In the genomic region with DNA sequence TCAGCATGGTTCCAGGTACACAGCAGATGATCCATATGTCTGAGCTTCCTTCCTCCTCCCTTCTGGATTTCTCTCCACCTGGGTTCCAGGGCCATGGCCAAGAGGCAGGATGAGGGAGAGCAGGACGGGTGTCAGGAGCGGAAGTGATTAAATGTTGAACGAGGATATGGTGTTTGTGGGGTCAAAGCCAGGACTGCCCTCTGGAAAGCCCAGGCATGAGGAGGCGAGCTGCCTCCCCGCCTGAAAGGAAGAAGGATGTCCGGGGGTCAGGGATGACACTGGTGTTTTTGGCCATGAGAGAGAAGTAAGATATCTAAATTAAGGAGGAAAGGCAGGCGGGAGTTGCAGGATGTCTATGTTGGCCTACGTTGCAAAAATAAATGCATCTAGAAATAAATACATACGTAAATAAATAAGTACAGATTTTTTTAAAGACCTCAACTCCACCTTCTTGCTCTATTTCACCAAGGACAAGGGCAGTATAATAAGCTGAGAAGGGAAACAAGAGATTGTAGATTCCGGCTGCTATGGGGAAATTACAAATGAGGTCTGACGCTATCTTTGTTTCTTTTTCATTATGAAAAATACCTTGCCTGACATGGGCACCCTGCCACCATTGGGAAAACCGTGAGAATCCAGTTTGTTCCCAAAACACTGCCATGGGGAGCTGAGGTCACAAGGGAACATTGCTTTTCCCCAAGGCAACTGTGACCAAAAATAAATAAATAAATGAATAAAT, we compare ENCODE assay signal across 28 cellular contexts. TPM values are rescaled to one million over a fixed set of nuclear protein-coding genes. Genes with fewer than 3 reads are reported as not detected.
DNase-seq lines count a peak whose midpoint lies in the region; FAIRE-seq and TF ChIP-seq lines count a peak whose summit lies in the region.
"Had no signal": no experiment of that assay in that cellular context is flagged by ENCODE, and none has a peak within 500 bp of the region (broad histone marks: within the 10 kb centered on the region; RNA-seq: fewer than 3 reads in every experiment).

No MANE protein-coding gene starts in this region.

- no peak for FAIRE-seq in endothelial cell of umbilical vein (lab: Jason Lieb, UNC)
- FAIRE-seq: GM12878, HTR-8/SVneo had no signal

- no peak overlapping the region for H3K18ac ChIP-seq in neuronal stem cell (ENCODE audit: low read length)

- no TSS peak for BruUV-seq in endothelial cell of umbilical vein (replicated peaks; lab: Mats Ljungman, UMichigan)

- H2AK5ac ChIP-seq in neuronal stem cell (ENCODE audit: low read depth, low read length), result no peak overlapping the region

- no peak overlapping the region for H3K4ac ChIP-seq in neuronal stem cell (ENCODE audit: low read length)

- H3K36me3 ChIP-seq in OCI-LY3 (replicated peaks; ENCODE audit: low read depth, low read length), result no peaks in the 10 kb centered on the region
- no peaks in the 10 kb centered on the region for H3K36me3 ChIP-seq in endothelial cell of umbilical vein (ENCODE audit: control insufficient read depth in 2 of 2, extremely low read depth in 1 of 2, insufficient read depth in 2 of 2, low read length in 2 of 2)
- H3K36me3 ChIP-seq in neuronal stem cell (replicated peaks in 1 of 2; ENCODE audit: control insufficient read depth in 2 of 2, insufficient read depth in 2 of 2, low read length in 2 of 2), result no peaks in the 10 kb centered on the region
- H3K36me3 ChIP-seq in prostate gland, result no peaks in the 10 kb centered on the region
- H3K36me3 ChIP-seq in tibial artery, result no peaks in the 10 kb centered on the region
- H3K36me3 ChIP-seq: HAP-1 had no signal

- H3K4me3 ChIP-seq in OCI-LY3 (ENCODE audit: low read length) (peak overlapping the region; percentile 33), endothelial cell of umbilical vein (replicated peaks in 1 of 3; ENCODE audit: insufficient read depth in 1 of 3, low read depth in 1 of 3, low read length in 3 of 3) (no peak overlapping the region), neuronal stem cell (ENCODE audit: low read length in 2 of 2) (no peak overlapping the region), prostate gland (no peak overlapping the region), tibial artery (no peak overlapping the region)
- H3K4me3 ChIP-seq: GM12878, GM23338, HAP-1 had no signal

- H3K9ac ChIP-seq in OCI-LY3 (ENCODE audit: low read length) (no peak overlapping the region), endothelial cell of umbilical vein (replicated peaks; ENCODE audit: extremely low read depth, insufficient read depth, low read length) (no peak overlapping the region), neuronal stem cell (ENCODE audit: low read depth, low read length, poor library complexity) (no peak overlapping the region)

- H3K14ac ChIP-seq in neuronal stem cell (ENCODE audit: low read length), result no peak overlapping the region

- H2BK12ac ChIP-seq in neuronal stem cell (ENCODE audit: low read length), result no peak overlapping the region

- dilution Hi-C loops in endothelial cell of umbilical vein (cut with MboI; ENCODE audit: extremely low pct_ligation_motif_present, low sequenced_read_pairs), result no loop called here

- H3K9me3 ChIP-seq in OCI-LY3 (ENCODE audit: insufficient read depth, low read length), result no peaks in the 10 kb centered on the region
- no peaks in the 10 kb centered on the region for H3K9me3 ChIP-seq in endothelial cell of umbilical vein (replicated peaks; ENCODE audit: control insufficient read depth, insufficient read depth, low read length)
- no peaks in the 10 kb centered on the region for H3K9me3 ChIP-seq in neuronal stem cell (replicated peaks in 1 of 2; ENCODE audit: control insufficient read depth in 2 of 2, insufficient read depth in 1 of 2, low read depth in 1 of 2, low read length in 2 of 2)
- no peaks in the 10 kb centered on the region for H3K9me3 ChIP-seq in prostate gland
- peaks cover 0 to 3% (median 2%) of the 10 kb centered on the region in 3 donors for H3K9me3 ChIP-seq in tibial artery
- H3K9me3 ChIP-seq: HAP-1 had no signal

- peak overlapping the region; percentile 71; the same call in 1 of the 2 replicates for H2AFZ ChIP-seq in OCI-LY3 (ENCODE audit: low read depth, low read length)
- H2AFZ ChIP-seq in endothelial cell of umbilical vein (ENCODE audit: low read depth, low read length), result no peak overlapping the region
- no peak overlapping the region for H2AFZ ChIP-seq in neuronal stem cell (ENCODE audit: low read length)
- H2AFZ ChIP-seq: GM23338 had no signal

- H3K79me2 ChIP-seq in OCI-LY3 (ENCODE audit: low read length) (no peaks in the 10 kb centered on the region), endothelial cell of umbilical vein (ENCODE audit: control insufficient read depth, insufficient read depth, low read length) (no peaks in the 10 kb centered on the region)

- peaks cover 5% of the 10 kb centered on the region; the same call in 1 of the 2 replicates for H3K27me3 ChIP-seq in OCI-LY3 (ENCODE audit: low read depth, low read length)
- H3K27me3 ChIP-seq in endothelial cell of umbilical vein (ENCODE audit: control insufficient read depth in 2 of 2, insufficient read depth in 2 of 2, low read length in 2 of 2), result peaks cover 8 to 15% of the 10 kb centered on the region in 2 experiments
- peaks cover 0 to 24% (median 0%) of the 10 kb centered on the region in 3 experiments for H3K27me3 ChIP-seq in neuronal stem cell (ENCODE audit: control insufficient read depth in 3 of 3, insufficient read depth in 3 of 3, low read depth in 1 of 3, low read length in 3 of 3)
- H3K27me3 ChIP-seq in prostate gland (replicated peaks; ENCODE audit: insufficient read depth), result no peaks in the 10 kb centered on the region
- H3K27me3 ChIP-seq in tibial artery, result no peaks in the 10 kb centered on the region

- no peaks in the 10 kb centered on the region for H3K79me1 ChIP-seq in neuronal stem cell (ENCODE audit: low read depth, low read length)

- H4K20me1 ChIP-seq in OCI-LY3 (ENCODE audit: insufficient read depth, low read length) (no peaks in the 10 kb centered on the region), endothelial cell of umbilical vein (replicated peaks; ENCODE audit: control insufficient read depth, extremely low read depth, insufficient read depth, low read length) (no peaks in the 10 kb centered on the region)

- H2BK120ac ChIP-seq in neuronal stem cell (ENCODE audit: low read depth, low read length), result no peak overlapping the region

- H2BK15ac ChIP-seq in neuronal stem cell (ENCODE audit: low read length), result no peak overlapping the region

- H4K8ac ChIP-seq in neuronal stem cell (ENCODE audit: low read depth, low read length), result no peak overlapping the region

- CTCF ChIA-PET in endothelial cell of umbilical vein (lab: Charles Lee), result no interaction called here

- H3K23ac ChIP-seq in neuronal stem cell (ENCODE audit: low read depth, low read length, poor library complexity), result peak overlapping the region; percentile 55

- TF ChIP-seq CTCF in OCI-LY3 (IDR thresholded peaks at IDR 0.05; ENCODE audit: low read depth, low read length) (no peak), endothelial cell of umbilical vein (IDR thresholded peaks at IDR 0.05; ENCODE audit: extremely low read depth in 1 of 2, insufficient read depth in 1 of 2, low read depth in 1 of 2, low read length in 2 of 2) (no peak), prostate gland (IDR thresholded peaks at IDR 0.05) (no peak), tibial artery (IDR thresholded peaks at IDR 0.05) (no peak)

- peak; percentile 27 for DNase-seq in M059J (ENCODE audit: low read depth)
- peak; percentile 43 for DNase-seq in endothelial cell of umbilical vein (ENCODE audit: low read depth, low spot score)
- no peak for DNase-seq in neuronal stem cell (ENCODE audit: low spot score)
- no peak for DNase-seq in NCI-H2196 (lab: John Stamatoyannopoulos, UW; ENCODE audit: unreplicated experiment)
- no peak for DNase-seq in cerebellar cortex (ENCODE audit: low spot score)
- DNase-seq in prostate gland (ENCODE audit: low spot score), result no peak
- DNase-seq in tibial artery, result no peak
- DNase-seq: CD8-positive, alpha-beta T cell; DMS 273 treated with DMSO at 0.1 percent for 48 hours; DMS79; EL; GDM1; HFFc6; KG1; MM.1S; NCI-H2029 treated with DMSO at 0.1 percent for 48 hours; NCI-H2227 treated with DMSO at 0.1 percent for 48 hours; NCI-H526 treated with DMSO at 0.1 percent for 48 hours; RPMI8226; SHP77 had no signal

- H3K4me2 ChIP-seq in OCI-LY3 (ENCODE audit: low read length) (peak overlapping the region; percentile 46), endothelial cell of umbilical vein (ENCODE audit: insufficient read depth, low read length) (peak overlapping the region; percentile 16), neuronal stem cell (ENCODE audit: insufficient read depth, low read length, poor library complexity, severe bottlenecking) (no peak overlapping the region)
- H3K4me2 ChIP-seq: GM23338 had no signal

- H3K9me1 ChIP-seq in endothelial cell of umbilical vein (replicated peaks; ENCODE audit: control insufficient read depth, extremely low read depth, insufficient read depth, low read length), result no peaks in the 10 kb centered on the region

- intact Hi-C loops in endothelial cell of umbilical vein (cut with micrococcal nuclease), result no loop called here
- intact Hi-C loops in prostate gland (cut with DNase I), result no loop called here
- intact Hi-C loops in tibial artery (cut with DNase I; ENCODE audit: low total_unique reads), result no loop called here

- POLR2A ChIA-PET in endothelial cell of umbilical vein (lab: Charles Lee), result no interaction called here

- H3K4me1 ChIP-seq in OCI-LY3 (ENCODE audit: low read length), result peaks cover 7% of the 10 kb centered on the region
- H3K4me1 ChIP-seq in endothelial cell of umbilical vein (ENCODE audit: control insufficient read depth, extremely low read depth, insufficient read depth, low read length), result peaks cover 10% of the 10 kb centered on the region
- H3K4me1 ChIP-seq in neuronal stem cell (ENCODE audit: control insufficient read depth in 2 of 2, insufficient read depth in 1 of 2, low read depth in 1 of 2, low read length in 2 of 2), result no peaks in the 10 kb centered on the region
- no peaks in the 10 kb centered on the region for H3K4me1 ChIP-seq in prostate gland (replicated peaks)
- no peaks in the 10 kb centered on the region for H3K4me1 ChIP-seq in tibial artery
- H3K4me1 ChIP-seq: HAP-1 had no signal

- TF ChIP-seq POLR2A in endothelial cell of umbilical vein (IDR thresholded peaks at IDR 0.05; ENCODE audit: low read depth, low read length) (no peak), prostate gland (IDR thresholded peaks at IDR 0.05) (no peak)

- H2BK5ac ChIP-seq in neuronal stem cell (ENCODE audit: low read length), result no peak overlapping the region

- no peak overlapping the region for H3K27ac ChIP-seq in OCI-LY3 (ENCODE audit: low read length)
- no peak overlapping the region for H3K27ac ChIP-seq in endothelial cell of umbilical vein (ENCODE audit: insufficient read depth, low read depth, low read length)
- H3K27ac ChIP-seq in neuronal stem cell (replicated peaks; ENCODE audit: low read length), result no peak overlapping the region
- H3K27ac ChIP-seq in prostate gland, result no peak overlapping the region
- no peak overlapping the region for H3K27ac ChIP-seq in tibial artery
- H3K27ac ChIP-seq: C4-2B had no signal

- whole genome bisulfite sequencing in neuronal stem cell (ENCODE audit: extremely low coverage in 2 of 2, insufficient read length in 2 of 2, insufficient replicate concordance in 1 of 2), 2 donors, result no CpG with 5 or more reads among the region's 12 CpGs
- WGBS in prostate gland, result 78% methylated on average over 12 of the region's 12 CpGs

- H4K91ac ChIP-seq in neuronal stem cell (ENCODE audit: low read depth, low read length, poor library complexity), result no peak overlapping the region

RNA-seq across cellular contexts. Expression of a gene that starts 27.6 kb away (rescaled TPM):
- total RNA-seq in M059J (2014; rRNA removed; shearing (Covaris generic)), result 5.3 and 8.9 TPM in 2 replicates
- 1.7 and 3.2 TPM in 2 replicates for total RNA-seq in endothelial cell of umbilical vein
- polyA plus RNA-seq in endothelial cell of umbilical vein, result 4.0 and 4.1 TPM in 2 replicates
- 3.0 and 3.1 TPM in 2 replicates for polyA plus RNA-seq in endothelial cell of umbilical vein (2011; cell fraction: cytosol; rRNA removed)
- polyA plus RNA-seq in endothelial cell of umbilical vein (2011; cell fraction: nucleus; rRNA removed), result 1.8 and 3.0 TPM in 2 replicates
- polyA plus RNA-seq in endothelial cell of umbilical vein (2012), result 1.1 and 1.8 TPM in 2 replicates
- 3.3 and 5.6 TPM in 2 replicates for polyA minus RNA-seq in endothelial cell of umbilical vein
- 4.3 TPM for polyA minus RNA-seq in endothelial cell of umbilical vein (2011; cell fraction: cytosol; rRNA and poly(A)+ RNA removed)
- 2.7 and 3.3 TPM in 2 replicates for polyA minus RNA-seq in endothelial cell of umbilical vein (2011; cell fraction: nucleus; rRNA and poly(A)+ RNA removed)
- 8.9 TPM for polyA plus RNA-seq in neuronal stem cell (2013, experiment 1 of 2)
- 8.4 TPM for polyA plus RNA-seq in neuronal stem cell (2013, experiment 2 of 2)
- total RNA-seq in prostate gland, result 10 to 100 TPM; 17.5 to 25.4 TPM

RNA-seq across cellular contexts. Expression of a gene that starts 53.7 kb away (rescaled TPM):
- total RNA-seq in M059J (2014; rRNA removed; shearing (Covaris generic)), result 0.10 TPM in 1 of 2 replicates, not detected in the other
- total RNA-seq in endothelial cell of umbilical vein (1.3 and 2.2 TPM in 2 replicates), prostate gland (10 to 100 TPM in 1 of 2 donors, 1 to 10 TPM in 1; 8.2 to 10.7 TPM)
- polyA plus RNA-seq in endothelial cell of umbilical vein, result 0.51 and 0.97 TPM in 2 replicates
- polyA plus RNA-seq in endothelial cell of umbilical vein (2011; cell fraction: cytosol; rRNA removed), result 0.55 and 0.97 TPM in 2 replicates
- polyA plus RNA-seq in endothelial cell of umbilical vein (2011; cell fraction: nucleus; rRNA removed), result 1.0 TPM in 2 replicates
- polyA plus RNA-seq in endothelial cell of umbilical vein (2012), result 0.26 and 0.37 TPM in 2 replicates
- 0.61 and 2.0 TPM in 2 replicates for polyA minus RNA-seq in endothelial cell of umbilical vein
- polyA minus RNA-seq in endothelial cell of umbilical vein (2011; cell fraction: cytosol; rRNA and poly(A)+ RNA removed), result not detected
- 0.14 and 0.29 TPM in 2 replicates for polyA minus RNA-seq in endothelial cell of umbilical vein (2011; cell fraction: nucleus; rRNA and poly(A)+ RNA removed)
- 1.2 TPM for polyA plus RNA-seq in neuronal stem cell (2013, experiment 1 of 2)
- 1.1 TPM for polyA plus RNA-seq in neuronal stem cell (2013, experiment 2 of 2)
- total RNA-seq: B cell; CD8-positive, alpha-beta T cell; GM12878; NCI-H460 had no signal
- polyA plus RNA-seq: GM12878 had no signal

Comparison
In these comparisons a context has a peak if more than half of its experiments do, and no peak if none do; other contexts are left out.
1. DNase-seq: peak in M059J (single experiment) and endothelial cell of umbilical vein (single experiment); none in neuronal stem cell (single experiment), NCI-H2196 (single experiment), cerebellar cortex (single experiment), prostate gland (single experiment) and tibial artery (0 of 2).